Comparison of ENCODE assay signal across 1 cellular context in genomic region chr7:36775061-36775631, GRCh38.
TF ChIP-seq lines count a peak whose summit lies in the region.

No MANE protein-coding gene starts in this region.

TF ChIP-seq in HepG2, 621 proteins besides CTCF, POLR2A, EP300 and RAD21:
- TF ChIP-seq ZNF343 (CRISPR knock-in tag; IDR thresholded peaks at IDR 0.05) = no peak
- no peak for TF ChIP-seq ZNF572 (CRISPR knock-in tag; IDR thresholded peaks at IDR 0.05)
- no peak for TF ChIP-seq KDM2A (CRISPR knock-in tag; IDR thresholded peaks at IDR 0.05; ENCODE audit: borderline replicate concordance, low read depth)
- no peak for TF ChIP-seq MIXL1 (CRISPR knock-in tag; IDR thresholded peaks at IDR 0.05)
- TF ChIP-seq ZNF143 (CRISPR knock-in tag; IDR thresholded peaks at IDR 0.05) = no peak
- TF ChIP-seq ZFP36L1 (CRISPR knock-in tag; IDR thresholded peaks at IDR 0.05) = no peak
- TF ChIP-seq THRA (CRISPR knock-in tag; IDR thresholded peaks at IDR 0.05; ENCODE audit: borderline replicate concordance) = no peak
- no peak for TF ChIP-seq ERF (CRISPR knock-in tag; IDR thresholded peaks at IDR 0.05)
- no peak for TF ChIP-seq ZNF580 (CRISPR knock-in tag; IDR thresholded peaks at IDR 0.05; ENCODE audit: borderline replicate concordance, low read depth)
- no peak for TF ChIP-seq KLF13 (CRISPR knock-in tag; IDR thresholded peaks at IDR 0.05)
- no peak for TF ChIP-seq TCF7L2 (IDR thresholded peaks at IDR 0.05; ENCODE audit: low read depth, low read length)
- TF ChIP-seq NCOR1 (IDR thresholded peaks at IDR 0.05; ENCODE audit: borderline replicate concordance, low read length) = no peak
- no peak for TF ChIP-seq ZBTB8A (CRISPR knock-in tag; IDR thresholded peaks at IDR 0.05; ENCODE audit: borderline replicate concordance, low read depth)
- TF ChIP-seq ZNF616 (CRISPR knock-in tag; IDR thresholded peaks at IDR 0.05; ENCODE audit: low read depth) = no peak
- TF ChIP-seq ZNF382 (CRISPR knock-in tag; IDR thresholded peaks at IDR 0.05; ENCODE audit: borderline replicate concordance) = no peak
- TF ChIP-seq ZNF329 (CRISPR knock-in tag; IDR thresholded peaks at IDR 0.05; ENCODE audit: low read depth) = no peak
- TF ChIP-seq ZNF367 (CRISPR knock-in tag; IDR thresholded peaks at IDR 0.05; ENCODE audit: borderline replicate concordance) = no peak
- TF ChIP-seq ZNF296 (CRISPR knock-in tag; conservative IDR thresholded peaks at IDR 0.05) = no peak
- no peak for TF ChIP-seq POLR2AphosphoS2 (IDR thresholded peaks at IDR 0.05; ENCODE audit: low read depth, low read length)
